ENCODE assay signal across 7 cellular contexts in genomic region chr10:5665380-5666323, GRCh38. TPM values are rescaled to one million over a fixed set of nuclear protein-coding genes. Genes with fewer than 3 reads are reported as not detected.
DNase-seq lines count a peak whose midpoint lies in the region; ATAC-seq lines count a peak whose summit lies in the region.

No MANE protein-coding gene starts in this region.

- peaks cover 14% of the 10 kb centered on the region for H3K27me3 Mint-ChIP-seq in T-helper 1 cell treated with Interleukin-12 subunit alpha and Interleukin-12 subunit beta and Interleukin-4 antibody, amounts not matched to agents 30 μg/mL and 1 μg/mL, for 36 hours (ENCODE audit: low read depth)
- H3K27me3 Mint-ChIP-seq in natural killer cell treated with Interleukin-12 subunit alpha and Interleukin-12 subunit beta and Interleukin-15 and Interleukin-18, amount 100 ng/mL, for 72 hours: peaks cover 8 to 14% of the 10 kb centered on the region in 2 donors

- H3K36me3 Mint-ChIP-seq in T-helper 1 cell treated with Interleukin-12 subunit alpha and Interleukin-12 subunit beta and Interleukin-4 antibody, amounts not matched to agents 30 μg/mL and 1 μg/mL, for 36 hours (ENCODE audit: low read depth): peaks cover 3% of the 10 kb centered on the region
- no peaks in the 10 kb centered on the region for H3K36me3 Mint-ChIP-seq in natural killer cell treated with Interleukin-12 subunit alpha and Interleukin-12 subunit beta and Interleukin-15 and Interleukin-18, amount 100 ng/mL, for 72 hours

- no peak for DNase-seq in natural killer cell treated with Interleukin-12 subunit alpha and Interleukin-12 subunit beta and Interleukin-15 and Interleukin-18, amount 100 ng/mL, for 72 hours (ENCODE audit: low spot score)

- H3K4me3 Mint-ChIP-seq in T-helper 1 cell treated with Interleukin-12 subunit alpha and Interleukin-12 subunit beta and Interleukin-4 antibody, amounts not matched to agents 30 μg/mL and 1 μg/mL, for 36 hours: peak overlapping the region; percentile 71
- peak overlapping the region; percentile 61 for H3K4me3 Mint-ChIP-seq in natural killer cell treated with Interleukin-12 subunit alpha and Interleukin-12 subunit beta and Interleukin-15 and Interleukin-18, amount 100 ng/mL, for 72 hours

- peaks cover 14% of the 10 kb centered on the region for H3K4me1 Mint-ChIP-seq in T-helper 1 cell treated with Interleukin-12 subunit alpha and Interleukin-12 subunit beta and Interleukin-4 antibody, amounts not matched to agents 30 μg/mL and 1 μg/mL, for 36 hours (ENCODE audit: low read depth)
- peaks cover 7 to 9% of the 10 kb centered on the region in 2 donors for H3K4me1 Mint-ChIP-seq in natural killer cell treated with Interleukin-12 subunit alpha and Interleukin-12 subunit beta and Interleukin-15 and Interleukin-18, amount 100 ng/mL, for 72 hours (ENCODE audit: low read depth in 2 of 2)

- peak; percentile 28 for ATAC-seq in GM18502 (IDR thresholded peaks at IDR 0.05; ENCODE audit: poor library complexity, unreplicated experiment)
- peak; percentile 19 for ATAC-seq in HG03139 (IDR thresholded peaks at IDR 0.05; ENCODE audit: unreplicated experiment)
- peak; percentile 32 for ATAC-seq in esophagus mucosa
- ATAC-seq in natural killer cell treated with Interleukin-12 subunit alpha and Interleukin-12 subunit beta and Interleukin-15 and Interleukin-18, amount 100 ng/mL, for 72 hours: peak; percentile 51 to 63
- no peak for ATAC-seq in GM21825 (IDR thresholded peaks at IDR 0.05; ENCODE audit: unreplicated experiment)
- no peak for ATAC-seq in HG02571 (IDR thresholded peaks at IDR 0.05; ENCODE audit: unreplicated experiment)

- no peak overlapping the region for H3K27ac Mint-ChIP-seq in T-helper 1 cell treated with Interleukin-12 subunit alpha and Interleukin-12 subunit beta and Interleukin-4 antibody, amounts not matched to agents 30 μg/mL and 1 μg/mL, for 36 hours
- no peak overlapping the region for H3K27ac Mint-ChIP-seq in natural killer cell treated with Interleukin-12 subunit alpha and Interleukin-12 subunit beta and Interleukin-15 and Interleukin-18, amount 100 ng/mL, for 72 hours

- no peaks in the 10 kb centered on the region for H3K9me3 Mint-ChIP-seq in T-helper 1 cell treated with Interleukin-12 subunit alpha and Interleukin-12 subunit beta and Interleukin-4 antibody, amounts not matched to agents 30 μg/mL and 1 μg/mL, for 36 hours
- no peaks in the 10 kb centered on the region for H3K9me3 Mint-ChIP-seq in natural killer cell treated with Interleukin-12 subunit alpha and Interleukin-12 subunit beta and Interleukin-15 and Interleukin-18, amount 100 ng/mL, for 72 hours

RNA-seq across cellular contexts. Expression of gene ASB13, which starts 0.7 kb away (rescaled TPM):
- 15.3 TPM for total RNA-seq in esophagus mucosa
- total RNA-seq in natural killer cell treated with Interleukin-12 subunit alpha and Interleukin-12 subunit beta and Interleukin-15 and Interleukin-18, amount 100 ng/mL, for 72 hours: 1 to 10 TPM; 1.9 to 2.3 TPM

RNA-seq across cellular contexts. Expression of gene TASOR2, which starts 19.0 kb away (rescaled TPM):
- total RNA-seq in esophagus mucosa: 32.8 TPM
- total RNA-seq in natural killer cell treated with Interleukin-12 subunit alpha and Interleukin-12 subunit beta and Interleukin-15 and Interleukin-18, amount 100 ng/mL, for 72 hours: 100 to 1,000 TPM in 1 of 2 donors, 10 to 100 TPM in 1; 70.0 to 118 TPM

Comparison
In these comparisons a context has a peak if more than half of its experiments do, and no peak if none do; other contexts are left out.
1. ATAC-seq: peak in GM18502 (single experiment), HG03139 (single experiment), esophagus mucosa (single experiment) and natural killer cell treated with Interleukin-12 subunit alpha and Interleukin-12 subunit beta and Interleukin-15 and Interleukin-18, amount 100 ng/mL, for 72 hours (2 of 2); none in GM21825 (single experiment) and HG02571 (single experiment).